Comparison of ENCODE assay signal across 9 cellular contexts in the genomic region with DNA sequence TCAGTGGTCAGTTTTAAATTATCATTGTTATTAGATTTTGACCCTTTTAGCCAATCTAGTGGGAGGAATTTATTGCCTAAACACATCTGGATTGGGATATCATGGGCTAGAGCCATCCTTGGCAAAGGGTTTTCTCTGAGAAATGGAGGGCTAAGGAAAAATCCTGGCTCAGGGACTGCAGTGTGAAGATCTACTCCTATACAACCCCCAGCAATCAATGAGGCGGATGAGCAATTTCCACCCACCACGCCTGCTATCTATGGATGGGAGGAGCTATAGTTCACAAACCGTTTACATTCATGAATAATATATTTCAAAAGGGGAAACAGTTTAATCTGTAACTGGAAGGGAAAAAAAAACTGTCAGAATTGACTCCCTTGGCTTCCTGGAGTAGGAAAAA. TPM values are rescaled to one million over a fixed set of nuclear protein-coding genes. Genes with fewer than 3 reads are reported as not detected.
DNase-seq lines count a peak whose midpoint lies in the region; ATAC-seq and TF ChIP-seq lines count a peak whose summit lies in the region.
"Had no signal": no experiment of that assay in that cellular context is flagged by ENCODE, and none has a peak within 500 bp of the region (broad histone marks: within the 10 kb centered on the region; RNA-seq: fewer than 3 reads in every experiment).

No MANE protein-coding gene starts in this region.

- H3K27me3 Mint-ChIP-seq in MCF 10A (ENCODE audit: insufficient read depth, unreplicated experiment) = no peaks in the 10 kb centered on the region
- peaks cover 72% of the 10 kb centered on the region for H3K27me3 Mint-ChIP-seq in activated CD4-positive, alpha-beta memory T cell treated with anti-CD3 and anti-CD28 coated beads, Interleukin-2, amount 10 ng/mL, durations not matched to agents 7 days and 5 days

- H3K4me1 Mint-ChIP-seq in MCF 10A (ENCODE audit: insufficient read depth, unreplicated experiment) = peaks cover 29% of the 10 kb centered on the region
- peaks cover 25% of the 10 kb centered on the region for H3K4me1 Mint-ChIP-seq in activated CD4-positive, alpha-beta memory T cell treated with anti-CD3 and anti-CD28 coated beads, Interleukin-2, amount 10 ng/mL, durations not matched to agents 7 days and 5 days

- TF ChIP-seq CTCF in right atrium auricular region (IDR thresholded peaks at IDR 0.05) (no peak), MCF 10A (IDR thresholded peaks at IDR 0.05; ENCODE audit: unreplicated experiment) (no peak)

- peaks cover 73% of the 10 kb centered on the region for H3K36me3 Mint-ChIP-seq in MCF 10A (ENCODE audit: insufficient read depth, unreplicated experiment)
- H3K36me3 Mint-ChIP-seq in activated CD4-positive, alpha-beta memory T cell treated with anti-CD3 and anti-CD28 coated beads, Interleukin-2, amount 10 ng/mL, durations not matched to agents 7 days and 5 days (ENCODE audit: low read depth) = no peaks in the 10 kb centered on the region

- peak overlapping the region; percentile 90 for H3K27ac Mint-ChIP-seq in MCF 10A (ENCODE audit: low read depth, unreplicated experiment)
- H3K27ac Mint-ChIP-seq in activated CD4-positive, alpha-beta memory T cell treated with anti-CD3 and anti-CD28 coated beads, Interleukin-2, amount 10 ng/mL, durations not matched to agents 7 days and 5 days = no peak overlapping the region

- no peak for ATAC-seq in Right ventricle myocardium superior (ENCODE audit: poor library complexity)
- no peak for ATAC-seq in GM19351 (IDR thresholded peaks at IDR 0.05; ENCODE audit: unreplicated experiment)
- no peak for ATAC-seq in HG03469 (IDR thresholded peaks at IDR 0.05; ENCODE audit: unreplicated experiment)

- no CpG with 5 or more reads among the region's 3 CpGs for WGBS in mesodermal cell (ENCODE audit: insufficient coverage in 2 of 2), 2 experiments

- peak overlapping the region; percentile 99 for H3K4me3 Mint-ChIP-seq in MCF 10A (ENCODE audit: unreplicated experiment)
- no peak overlapping the region for H3K4me3 Mint-ChIP-seq in activated CD4-positive, alpha-beta memory T cell treated with anti-CD3 and anti-CD28 coated beads, Interleukin-2, amount 10 ng/mL, durations not matched to agents 7 days and 5 days

- DNase-seq in right atrium auricular region (ENCODE audit: low spot score) = no peak
- DNase-seq in Right ventricle myocardium superior = no peak
- DNase-seq in MCF 10A (ENCODE audit: unreplicated experiment) = no peak
- no peak for DNase-seq in activated CD4-positive, alpha-beta memory T cell treated with anti-CD3 and anti-CD28 coated beads, Interleukin-2, amount 10 ng/mL, durations not matched to agents 7 days and 5 days
- DNase-seq in substantia nigra (lab: John Stamatoyannopoulos, UW) = no peak
- DNase-seq: NCI-H187 treated with DMSO at 0.1 percent for 48 hours had no signal

- peak overlapping the region; percentile 98 to 99 for H3K27ac ChIP-seq in right atrium auricular region
- H3K27ac ChIP-seq in mesodermal cell (ENCODE audit: low read depth, low read length, severe bottlenecking) = peak overlapping the region; percentile 89
- H3K27ac ChIP-seq in substantia nigra (ENCODE audit: low read depth, low read length, poor library complexity, severe bottlenecking) = no peak overlapping the region

- H3K9me3 ChIP-seq in right atrium auricular region (no peaks in the 10 kb centered on the region), mesodermal cell (ENCODE audit: control insufficient read depth, low read length) (no peaks in the 10 kb centered on the region)

- intact Hi-C loops in Right ventricle myocardium superior (cut with DNase I) = loop anchor here (5.0 kb wide), 3 partner anchors 50 to 255 kb away; no protein-coding TSS in a partner anchor
- intact Hi-C loops in MCF 10A (cut with micrococcal nuclease) = loop anchor here (5.0 kb wide), 3 partner anchors 45 to 280 kb away; no protein-coding TSS in a partner anchor

- CTCF ChIA-PET in MCF 10A (lab: Yijun Ruan, JAX) = interaction anchor here (0.7 to 6.3 kb wide), 19 partner anchors 8 to 357 kb away, joined by 3 to 108 read pairs (median 6); no protein-coding TSS in a partner anchor
- CTCF ChIA-PET in activated CD4-positive, alpha-beta memory T cell treated with anti-CD3 and anti-CD28 coated beads, Interleukin-2, amount 10 ng/mL, durations not matched to agents 7 days and 5 days (lab: Charles Lee) = interaction anchor here (1.0 to 3.0 kb wide), 6 partner anchors 16 to 354 kb away, joined by 3 to 16 read pairs (median 4); no protein-coding TSS in a partner anchor

- peaks cover 0 to 37% of the 10 kb centered on the region in 2 donors for H3K4me1 ChIP-seq in right atrium auricular region
- H3K4me1 ChIP-seq in mesodermal cell (ENCODE audit: control insufficient read depth, insufficient read depth, low read length, poor library complexity, severe bottlenecking) = peaks cover 36% of the 10 kb centered on the region

- H3K36me3 ChIP-seq in right atrium auricular region = peaks cover 61% of the 10 kb centered on the region
- H3K36me3 ChIP-seq in mesodermal cell (ENCODE audit: control insufficient read depth, insufficient read depth, low read length) = peaks cover 4% of the 10 kb centered on the region

- no peaks in the 10 kb centered on the region for H3K27me3 ChIP-seq in right atrium auricular region

- H3K4me3 ChIP-seq in right atrium auricular region (peak overlapping the region; percentile 75 to 88), mesodermal cell (ENCODE audit: extremely low read depth, insufficient read depth, low read length, poor library complexity, severe bottlenecking) (peak overlapping the region; percentile 49)

- H3K9me3 Mint-ChIP-seq in MCF 10A (ENCODE audit: unreplicated experiment) = no peaks in the 10 kb centered on the region
- H3K9me3 Mint-ChIP-seq in activated CD4-positive, alpha-beta memory T cell treated with anti-CD3 and anti-CD28 coated beads, Interleukin-2, amount 10 ng/mL, durations not matched to agents 7 days and 5 days = no peaks in the 10 kb centered on the region

- POLR2A ChIA-PET in MCF 10A (lab: Yijun Ruan, JAX) = interaction anchor here (0.5 to 6.4 kb wide), 32 partner anchors 13 to 1513 kb away, joined by 3 to 241 read pairs (median 6); partner anchors contain the start of genes CAV2 and TES
- POLR2A ChIA-PET in activated CD4-positive, alpha-beta memory T cell treated with anti-CD3 and anti-CD28 coated beads, Interleukin-2, amount 10 ng/mL, durations not matched to agents 7 days and 5 days (lab: Charles Lee) = no interaction called here

- no TSS peak for BruUV-seq in MCF 10A (replicated peaks; lab: Mats Ljungman, UMichigan)

RNA-seq across cellular contexts. Expression of gene CAV1, which starts 2.7 kb away (rescaled TPM):
- 100 to 1,000 TPM; 396 to 398 TPM for total RNA-seq in right atrium auricular region
- total RNA-seq in Right ventricle myocardium superior = 300 TPM
- total RNA-seq in MCF 10A (2022) = 225 and 267 TPM in 2 replicates
- polyA plus RNA-seq in mesodermal cell (2013, experiment 1 of 2) = 20.2 TPM
- 17.6 TPM for polyA plus RNA-seq in mesodermal cell (2013, experiment 2 of 2)
- under 1 TPM; 0.13 to 0.38 TPM for total RNA-seq in activated CD4-positive, alpha-beta memory T cell treated with anti-CD3 and anti-CD28 coated beads, Interleukin-2, amount 10 ng/mL, durations not matched to agents 7 days and 5 days

RNA-seq across cellular contexts. Expression of gene CAV2, which starts 28.0 kb away (rescaled TPM):
- total RNA-seq in right atrium auricular region (100 to 1,000 TPM; 180 to 278 TPM), Right ventricle myocardium superior (183 TPM), MCF 10A (2022) (155 and 171 TPM in 2 replicates)
- polyA plus RNA-seq in mesodermal cell (2013, experiment 1 of 2) = 13.1 TPM
- polyA plus RNA-seq in mesodermal cell (2013, experiment 2 of 2) = 17.9 TPM
- not detected for total RNA-seq in activated CD4-positive, alpha-beta memory T cell treated with anti-CD3 and anti-CD28 coated beads, Interleukin-2, amount 10 ng/mL, durations not matched to agents 7 days and 5 days

Comparison
In these comparisons a context has a peak if more than half of its experiments do, and no peak if none do; other contexts are left out.
1. RNA of gene CAV1, which starts 2.7 kb away (total RNA-seq): 396 to 398 TPM in right atrium auricular region, 300 TPM in Right ventricle myocardium superior (single experiment) and 225 to 267 TPM in MCF 10A; 0.13 to 0.38 TPM in activated CD4-positive, alpha-beta memory T cell treated with anti-CD3 and anti-CD28 coated beads, Interleukin-2, amount 10 ng/mL, durations not matched to agents 7 days and 5 days; every median in the first group is over 100 times any median in the second.
2. RNA of gene CAV2, which starts 28.0 kb away (total RNA-seq): 180 to 278 TPM in right atrium auricular region, 183 TPM in Right ventricle myocardium superior (single experiment) and 155 to 171 TPM in MCF 10A; not detected in activated CD4-positive, alpha-beta memory T cell treated with anti-CD3 and anti-CD28 coated beads, Interleukin-2, amount 10 ng/mL, durations not matched to agents 7 days and 5 days; every median in the first group is over 100 times any median in the second.